ENCODE assay signal across 9 cellular contexts in the genomic region with DNA sequence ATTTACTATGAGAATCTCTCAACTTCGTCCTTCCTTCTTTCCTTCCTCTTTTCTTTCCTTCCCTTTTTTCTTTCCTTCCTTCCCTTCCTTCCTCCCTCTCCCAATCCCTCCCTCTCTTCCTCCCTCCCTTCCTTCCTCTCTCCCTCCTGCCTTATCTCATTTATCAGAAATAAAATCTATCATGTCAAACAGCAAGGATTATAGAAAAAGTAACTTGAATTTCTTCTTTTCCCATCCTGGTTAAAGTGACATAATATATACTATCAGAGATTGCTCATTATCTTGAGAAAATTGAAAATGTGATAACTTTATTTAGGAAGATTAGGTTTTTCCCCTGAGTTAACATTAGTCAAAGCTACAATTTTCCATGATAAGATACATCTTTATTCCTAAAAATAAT. TPM values are rescaled to one million over a fixed set of nuclear protein-coding genes. Genes with fewer than 3 reads are reported as not detected.
"Had no signal": no experiment of that assay in that cellular context is flagged by ENCODE, and none has a peak within 500 bp of the region (broad histone marks: within the 10 kb centered on the region; RNA-seq: fewer than 3 reads in every experiment).

No MANE protein-coding gene starts in this region.

- H3K27ac ChIP-seq: HL-60, KMS-11 had no signal

- H3K4me3 ChIP-seq: GM23338 had no signal

- DNase-seq: H9, HFFc6, IMR-90, KBM-7 had no signal

- FAIRE-seq: H1, H54 had no signal

RNA-seq across cellular contexts. Expression of gene TIGD4, which starts 5.6 kb away (rescaled TPM):
- total RNA-seq: IMR-90 had no signal
